8 cellular contexts compared by ENCODE assay signal in the genomic region with DNA sequence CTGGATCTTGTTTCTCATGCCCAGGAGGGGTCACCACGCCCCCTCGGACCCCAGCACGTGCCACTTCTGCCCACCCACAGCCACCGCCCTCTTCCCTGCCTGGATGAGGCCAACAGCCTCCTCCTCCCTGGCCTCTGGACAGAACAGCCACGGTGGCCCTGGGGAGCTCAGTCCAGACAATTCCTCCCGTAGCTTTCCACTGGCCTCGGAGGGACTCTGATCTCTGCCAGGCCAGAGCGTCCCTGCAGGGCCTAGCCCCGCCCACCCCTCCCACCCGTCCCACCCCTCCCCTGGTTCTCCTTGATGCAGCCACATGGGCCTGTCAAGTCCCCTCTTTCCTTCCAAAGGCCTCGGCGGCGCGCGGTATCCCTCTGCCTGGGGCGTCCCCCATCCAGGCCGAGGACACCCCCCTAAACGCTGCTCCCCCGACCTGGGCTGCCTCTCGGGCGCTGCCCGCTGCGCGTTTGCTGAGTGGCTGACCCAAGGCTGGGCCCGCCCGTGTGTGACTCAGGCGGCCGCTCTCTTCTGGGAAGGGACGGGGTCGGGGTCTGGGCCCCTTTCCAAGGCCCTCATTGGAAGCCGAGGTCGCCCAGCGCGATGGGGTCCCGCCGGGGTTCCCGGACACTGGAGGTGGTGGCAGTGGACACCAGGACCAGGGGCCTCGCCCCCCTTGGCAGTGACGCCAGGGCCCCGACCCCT. TPM values are rescaled to one million over a fixed set of nuclear protein-coding genes. Genes with fewer than 3 reads are reported as not detected.
DNase-seq lines count a peak whose midpoint lies in the region; ATAC-seq and TF ChIP-seq lines count a peak whose summit lies in the region.

No MANE protein-coding gene starts in this region.

- WGBS in liver, result 3% methylated on average over 40 of the region's 40 CpGs

- H3K9ac ChIP-seq in liver (ENCODE audit: low read depth in 1 of 2, low read length in 2 of 2) (peak overlapping the region in 1 of 2 donors; percentile 88), subcutaneous abdominal adipose tissue (ENCODE audit: low read length in 5 of 5) (peak overlapping the region in 4 of 5 donors; percentile 82 to 92 (median 89))

- ATAC-seq in GM18498 (IDR thresholded peaks at IDR 0.05; ENCODE audit: unreplicated experiment), result peak; percentile 3
- peak; percentile 24 for ATAC-seq in HG03354 (IDR thresholded peaks at IDR 0.05; ENCODE audit: poor library complexity, severe bottlenecking, unreplicated experiment)
- peak; percentile 68 for ATAC-seq in SK-N-SH treated with all-trans-retinoic acid at 6 μM for 48 hours
- no peak for ATAC-seq in GM19324 (IDR thresholded peaks at IDR 0.05; ENCODE audit: low FRiP score, unreplicated experiment)

- H3K9me3 ChIP-seq in liver (ENCODE audit: control insufficient read depth in 4 of 4, low read length in 3 of 4) (no peaks in the 10 kb centered on the region), subcutaneous abdominal adipose tissue (ENCODE audit: control insufficient read depth in 5 of 5, low read length in 5 of 5) (no peaks in the 10 kb centered on the region)

- peak overlapping the region; percentile 72 to 83 (median 73) for H3K4me3 ChIP-seq in liver (ENCODE audit: low read depth in 1 of 3, low read length in 3 of 3)
- H3K4me3 ChIP-seq in subcutaneous abdominal adipose tissue (ENCODE audit: low read depth in 1 of 5, low read length in 5 of 5), result peak overlapping the region in 4 of 5 donors; percentile 74 to 86 (median 80)

- H3K36me3 ChIP-seq in liver (ENCODE audit: control insufficient read depth in 4 of 4, insufficient read depth in 3 of 4, low read depth in 1 of 4, low read length in 3 of 4) (peaks cover 0 to 4% (median 3%) of the 10 kb centered on the region in 4 donors), subcutaneous abdominal adipose tissue (ENCODE audit: control insufficient read depth in 5 of 5, insufficient read depth in 5 of 5, low read length in 5 of 5) (peaks cover 0 to 14% (median 4%) of the 10 kb centered on the region in 5 donors)

- no peaks in the 10 kb centered on the region for H3K27me3 ChIP-seq in liver (ENCODE audit: control insufficient read depth in 4 of 4, insufficient read depth in 4 of 4, low read length in 3 of 4)
- H3K27me3 ChIP-seq in subcutaneous abdominal adipose tissue (ENCODE audit: control insufficient read depth in 5 of 5, insufficient read depth in 4 of 5, low read length in 5 of 5), result no peaks in the 10 kb centered on the region

- peak in 1 of 2 donors; percentile 21 for TF ChIP-seq RAD21 in liver (IDR thresholded peaks at IDR 0.05)

- H3K27ac ChIP-seq in liver (ENCODE audit: low read depth in 1 of 2, low read length in 2 of 2), result peak overlapping the region; percentile 93 to 97
- peak overlapping the region; percentile 97 for H3K27ac ChIP-seq in subcutaneous abdominal adipose tissue (ENCODE audit: low read depth, low read length)

- H3K4me1 ChIP-seq in liver (ENCODE audit: control insufficient read depth in 4 of 4, insufficient read depth in 4 of 4, low read length in 3 of 4) (peaks cover 13 to 51% (median 27%) of the 10 kb centered on the region in 4 donors), subcutaneous abdominal adipose tissue (ENCODE audit: control insufficient read depth in 5 of 5, insufficient read depth in 5 of 5, low read length in 5 of 5) (peaks cover 2 to 69% (median 56%) of the 10 kb centered on the region in 5 donors)

- DNase-seq in AG08395 (ENCODE audit: low spot score) (peak; percentile 85), ecto neural progenitor cell (ENCODE audit: low spot score) (peak; percentile 85)

- TF ChIP-seq CTCF in liver (IDR thresholded peaks at IDR 0.05; ENCODE audit: low read depth, low read length, missing input control), result no peak

TF ChIP-seq in SK-N-SH treated with all-trans-retinoic acid at 6 μM for 48 hours, 23 proteins besides CTCF, POLR2A, EP300 and RAD21 (continues in another document):
- TF ChIP-seq GLIS3 (CRISPR knock-in tag; IDR thresholded peaks at IDR 0.05), result peak; percentile 20; the same call in 1 of the 2 replicates
- TF ChIP-seq, protein P1, sequence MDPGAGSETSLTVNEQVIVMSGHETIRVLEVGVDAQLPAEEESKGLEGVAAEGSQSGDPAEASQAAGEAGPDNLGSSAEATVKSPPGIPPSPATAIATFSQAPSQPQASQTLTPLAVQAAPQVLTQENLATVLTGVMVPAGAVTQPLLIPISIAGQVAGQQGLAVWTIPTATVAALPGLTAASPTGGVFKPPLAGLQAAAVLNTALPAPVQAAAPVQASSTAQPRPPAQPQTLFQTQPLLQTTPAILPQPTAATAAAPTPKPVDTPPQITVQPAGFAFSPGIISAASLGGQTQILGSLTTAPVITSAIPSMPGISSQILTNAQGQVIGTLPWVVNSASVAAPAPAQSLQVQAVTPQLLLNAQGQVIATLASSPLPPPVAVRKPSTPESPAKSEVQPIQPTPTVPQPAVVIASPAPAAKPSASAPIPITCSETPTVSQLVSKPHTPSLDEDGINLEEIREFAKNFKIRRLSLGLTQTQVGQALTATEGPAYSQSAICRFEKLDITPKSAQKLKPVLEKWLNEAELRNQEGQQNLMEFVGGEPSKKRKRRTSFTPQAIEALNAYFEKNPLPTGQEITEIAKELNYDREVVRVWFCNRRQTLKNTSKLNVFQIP (CRISPR knock-in tag; IDR thresholded peaks at IDR 0.05; ENCODE audit: borderline replicate concordance, low read depth), result no peak
- no peak for TF ChIP-seq PPARA (CRISPR knock-in tag; IDR thresholded peaks at IDR 0.05; ENCODE audit: borderline replicate concordance)
- no peak for TF ChIP-seq ISL1 (CRISPR knock-in tag; IDR thresholded peaks at IDR 0.05)
- peak; percentile 36; the same call in 1 of the 2 replicates for TF ChIP-seq ZNF70 (CRISPR knock-in tag; IDR thresholded peaks at IDR 0.05)
- TF ChIP-seq TOX (CRISPR knock-in tag; IDR thresholded peaks at IDR 0.05; ENCODE audit: borderline replicate concordance), result no peak
- TF ChIP-seq OSR1 (CRISPR knock-in tag; IDR thresholded peaks at IDR 0.05), result no peak

TF ChIP-seq in liver, 16 proteins besides CTCF, POLR2A, EP300 and RAD21:
- TF ChIP-seq, protein P2, sequence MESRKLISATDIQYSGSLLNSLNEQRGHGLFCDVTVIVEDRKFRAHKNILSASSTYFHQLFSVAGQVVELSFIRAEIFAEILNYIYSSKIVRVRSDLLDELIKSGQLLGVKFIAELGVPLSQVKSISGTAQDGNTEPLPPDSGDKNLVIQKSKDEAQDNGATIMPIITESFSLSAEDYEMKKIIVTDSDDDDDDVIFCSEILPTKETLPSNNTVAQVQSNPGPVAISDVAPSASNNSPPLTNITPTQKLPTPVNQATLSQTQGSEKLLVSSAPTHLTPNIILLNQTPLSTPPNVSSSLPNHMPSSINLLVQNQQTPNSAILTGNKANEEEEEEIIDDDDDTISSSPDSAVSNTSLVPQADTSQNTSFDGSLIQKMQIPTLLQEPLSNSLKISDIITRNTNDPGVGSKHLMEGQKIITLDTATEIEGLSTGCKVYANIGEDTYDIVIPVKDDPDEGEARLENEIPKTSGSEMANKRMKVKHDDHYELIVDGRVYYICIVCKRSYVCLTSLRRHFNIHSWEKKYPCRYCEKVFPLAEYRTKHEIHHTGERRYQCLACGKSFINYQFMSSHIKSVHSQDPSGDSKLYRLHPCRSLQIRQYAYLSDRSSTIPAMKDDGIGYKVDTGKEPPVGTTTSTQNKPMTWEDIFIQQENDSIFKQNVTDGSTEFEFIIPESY (IDR thresholded peaks at IDR 0.05), result peak; percentile 38
- TF ChIP-seq GABPA (IDR thresholded peaks at IDR 0.05 in 1 of 2, conservative IDR thresholded peaks at IDR 0.05 in 1 of 2), result no peak
- no peak for TF ChIP-seq FOXA2 (IDR thresholded peaks at IDR 0.05)
- TF ChIP-seq SP1 (IDR thresholded peaks at IDR 0.05), result peak; percentile 76
- no peak for TF ChIP-seq TAF1 (conservative IDR thresholded peaks at IDR 0.05)
- TF ChIP-seq, protein P3, sequence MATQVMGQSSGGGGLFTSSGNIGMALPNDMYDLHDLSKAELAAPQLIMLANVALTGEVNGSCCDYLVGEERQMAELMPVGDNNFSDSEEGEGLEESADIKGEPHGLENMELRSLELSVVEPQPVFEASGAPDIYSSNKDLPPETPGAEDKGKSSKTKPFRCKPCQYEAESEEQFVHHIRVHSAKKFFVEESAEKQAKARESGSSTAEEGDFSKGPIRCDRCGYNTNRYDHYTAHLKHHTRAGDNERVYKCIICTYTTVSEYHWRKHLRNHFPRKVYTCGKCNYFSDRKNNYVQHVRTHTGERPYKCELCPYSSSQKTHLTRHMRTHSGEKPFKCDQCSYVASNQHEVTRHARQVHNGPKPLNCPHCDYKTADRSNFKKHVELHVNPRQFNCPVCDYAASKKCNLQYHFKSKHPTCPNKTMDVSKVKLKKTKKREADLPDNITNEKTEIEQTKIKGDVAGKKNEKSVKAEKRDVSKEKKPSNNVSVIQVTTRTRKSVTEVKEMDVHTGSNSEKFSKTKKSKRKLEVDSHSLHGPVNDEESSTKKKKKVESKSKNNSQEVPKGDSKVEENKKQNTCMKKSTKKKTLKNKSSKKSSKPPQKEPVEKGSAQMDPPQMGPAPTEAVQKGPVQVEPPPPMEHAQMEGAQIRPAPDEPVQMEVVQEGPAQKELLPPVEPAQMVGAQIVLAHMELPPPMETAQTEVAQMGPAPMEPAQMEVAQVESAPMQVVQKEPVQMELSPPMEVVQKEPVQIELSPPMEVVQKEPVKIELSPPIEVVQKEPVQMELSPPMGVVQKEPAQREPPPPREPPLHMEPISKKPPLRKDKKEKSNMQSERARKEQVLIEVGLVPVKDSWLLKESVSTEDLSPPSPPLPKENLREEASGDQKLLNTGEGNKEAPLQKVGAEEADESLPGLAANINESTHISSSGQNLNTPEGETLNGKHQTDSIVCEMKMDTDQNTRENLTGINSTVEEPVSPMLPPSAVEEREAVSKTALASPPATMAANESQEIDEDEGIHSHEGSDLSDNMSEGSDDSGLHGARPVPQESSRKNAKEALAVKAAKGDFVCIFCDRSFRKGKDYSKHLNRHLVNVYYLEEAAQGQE (IDR thresholded peaks at IDR 0.05), result peak; percentile 71
- peak in 1 of 2 donors; percentile 53 for TF ChIP-seq EGR1 (IDR thresholded peaks at IDR 0.05; ENCODE audit: low read depth in 2 of 2)
- TF ChIP-seq, protein P4, sequence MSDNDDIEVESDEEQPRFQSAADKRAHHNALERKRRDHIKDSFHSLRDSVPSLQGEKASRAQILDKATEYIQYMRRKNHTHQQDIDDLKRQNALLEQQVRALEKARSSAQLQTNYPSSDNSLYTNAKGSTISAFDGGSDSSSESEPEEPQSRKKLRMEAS (IDR thresholded peaks at IDR 0.05), result peak; percentile 72
- peak; percentile 61 to 81 for TF ChIP-seq RXRA (IDR thresholded peaks at IDR 0.05)
- TF ChIP-seq HNF4A (conservative IDR thresholded peaks at IDR 0.05), result peak; percentile 66 to 78
- TF ChIP-seq JUND (IDR thresholded peaks at IDR 0.05), result peak in 1 of 2 donors; percentile 10
- TF ChIP-seq YY1 (IDR thresholded peaks at IDR 0.05), result peak; percentile 64

RNA-seq across cellular contexts. Expression of a gene that starts 0.6 kb away (rescaled TPM):
- total RNA-seq in liver, result 10 to 100 TPM; 18.7 to 29.5 TPM
- 10 to 100 TPM; 34.8 to 73.9 TPM for polyA plus RNA-seq in liver

RNA-seq across cellular contexts. Expression of a gene that starts 54.0 kb away (rescaled TPM):
- total RNA-seq in liver, result 10 to 100 TPM; 16.7 to 17.6 TPM
- polyA plus RNA-seq in liver, result 10 to 100 TPM; 16.4 to 27.5 TPM

RNA-seq across cellular contexts. Expression of a gene that starts 54.1 kb away (rescaled TPM):
- 10 to 100 TPM; 33.6 to 84.7 TPM for total RNA-seq in liver
- polyA plus RNA-seq in liver, result 100 to 1,000 TPM; 241 to 275 TPM
